ENCODE assay signal across 1 cellular context in the genomic region with DNA sequence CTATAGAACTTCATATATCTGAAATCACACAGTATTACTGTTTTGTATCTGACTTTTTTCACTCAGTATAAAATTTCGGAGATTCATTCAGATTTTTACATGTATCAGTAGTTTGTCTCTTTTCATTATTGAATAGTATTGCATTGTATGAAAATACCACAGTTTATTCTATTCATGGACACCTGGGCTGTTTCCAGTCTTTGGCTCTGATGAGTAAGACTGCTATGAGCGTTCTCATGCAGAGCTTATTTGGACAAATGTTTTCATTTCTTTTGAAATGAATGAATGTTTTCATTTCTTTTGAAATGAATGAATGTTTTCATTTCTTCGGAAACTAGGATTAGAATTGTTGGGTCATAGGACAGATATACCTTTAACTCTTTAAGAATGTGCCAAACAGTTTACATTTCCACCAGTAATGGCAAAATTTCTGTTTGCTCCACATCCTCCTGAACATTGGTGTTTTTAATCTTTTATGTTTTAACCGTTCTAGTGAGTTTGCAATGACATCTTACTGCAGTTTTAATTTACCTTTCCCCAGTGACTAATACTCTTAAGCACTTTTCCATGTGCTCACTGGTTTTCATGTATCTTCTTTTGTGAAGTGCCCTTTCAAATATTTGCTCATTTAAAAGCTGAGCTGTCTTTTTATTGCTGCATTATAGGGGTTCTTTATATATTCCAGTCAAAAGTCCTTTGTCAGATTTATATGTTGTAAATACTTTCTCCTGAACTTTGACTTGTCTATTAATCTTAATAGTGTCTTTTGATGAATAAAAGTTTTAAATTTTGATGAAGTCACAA.
TF ChIP-seq lines count a peak whose summit lies in the region.

No MANE protein-coding gene starts in this region.

TF ChIP-seq in SK-N-SH, 30 proteins besides CTCF, POLR2A, EP300 and RAD21 (continued from another document):
- TF ChIP-seq, protein P1, sequence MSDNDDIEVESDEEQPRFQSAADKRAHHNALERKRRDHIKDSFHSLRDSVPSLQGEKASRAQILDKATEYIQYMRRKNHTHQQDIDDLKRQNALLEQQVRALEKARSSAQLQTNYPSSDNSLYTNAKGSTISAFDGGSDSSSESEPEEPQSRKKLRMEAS (IDR thresholded peaks at IDR 0.05; ENCODE audit: low read depth): no peak
- TF ChIP-seq NFIC (IDR thresholded peaks at IDR 0.05; ENCODE audit: borderline replicate concordance): no peak
